Comparison of ENCODE assay signal across 8 cellular contexts in the genomic region with DNA sequence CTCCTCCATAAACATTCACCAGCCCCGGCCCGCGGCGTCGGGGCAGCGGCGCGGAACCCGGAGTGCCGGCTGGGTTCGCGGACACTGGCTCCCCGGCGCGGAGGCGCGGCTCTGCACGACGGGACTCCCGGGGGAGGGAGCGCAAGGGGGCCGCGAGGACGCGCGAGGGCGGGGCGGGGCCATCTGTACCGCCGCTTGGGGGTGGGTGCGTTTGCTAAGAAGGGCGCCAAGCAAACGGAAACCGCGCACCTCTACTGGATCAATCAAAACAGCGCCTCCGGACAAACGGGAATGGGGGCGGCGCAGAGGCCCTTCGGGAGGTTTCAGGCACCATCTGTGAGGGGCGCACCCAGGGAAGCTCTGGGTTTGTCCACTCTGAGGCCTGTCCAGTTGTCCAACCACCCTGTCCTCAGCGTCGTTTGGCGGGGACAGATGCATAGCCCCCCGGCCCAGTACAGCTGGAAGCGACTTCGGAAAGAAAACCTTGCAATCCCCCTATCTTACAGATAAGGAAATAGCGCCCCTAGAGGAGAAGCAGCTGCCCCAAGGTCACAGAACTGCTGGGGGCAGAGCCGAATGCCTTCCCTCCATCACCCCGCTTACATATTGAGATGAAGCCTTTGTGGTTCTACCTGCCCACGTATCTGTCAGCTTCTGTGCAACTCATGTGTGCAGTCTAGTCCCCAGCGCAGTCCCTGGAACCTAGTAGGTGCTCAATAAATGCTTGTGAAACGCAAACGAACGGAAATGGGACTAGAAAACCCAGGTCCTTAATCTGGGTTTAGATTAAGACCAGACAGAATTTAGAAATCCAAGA. TPM values are rescaled to one million over a fixed set of nuclear protein-coding genes. Genes with fewer than 3 reads are reported as not detected.
DNase-seq lines count a peak whose midpoint lies in the region; ATAC-seq lines count a peak whose summit lies in the region.

No MANE protein-coding gene starts in this region.

- H3K4me3 Mint-ChIP-seq in activated CD4-positive, alpha-beta memory T cell treated with anti-CD3 and anti-CD28 coated beads for 36 hours: peak overlapping the region; percentile 64
- H3K4me3 Mint-ChIP-seq in memory B cell: peak overlapping the region; percentile 86

- peak; percentile 55 for ATAC-seq in HG02938 (IDR thresholded peaks at IDR 0.05; ENCODE audit: unreplicated experiment)
- peak; percentile 76 for ATAC-seq in memory B cell (ENCODE audit: low read depth)
- no peak for ATAC-seq in HG03135 (IDR thresholded peaks at IDR 0.05; ENCODE audit: unreplicated experiment)

- DNase-seq in EL (peak; percentile 62), NCI-H748 (lab: John Stamatoyannopoulos, UW; ENCODE audit: unreplicated experiment) (peak; percentile 83), memory B cell (ENCODE audit: low spot score in 2 of 2) (peak; percentile 66 to 75)
- DNase-seq in activated CD4-positive, alpha-beta memory T cell treated with anti-CD3 and anti-CD28 coated beads for 36 hours: peak; percentile 73
- DNase-seq in effector CD4-positive, alpha-beta T cell: peak; percentile 53
- peak; percentile 43 for DNase-seq in stimulated activated CD8-positive, alpha-beta memory T cell treated with anti-CD3 and anti-CD28 coated beads, Interleukin-12 subunit alpha, Interleukin-12 subunit beta, amount 100 ng/mL, for 4 hours (ENCODE audit: low read depth)

- peaks cover 10% of the 10 kb centered on the region for H3K4me1 Mint-ChIP-seq in activated CD4-positive, alpha-beta memory T cell treated with anti-CD3 and anti-CD28 coated beads for 36 hours (ENCODE audit: low read depth)
- H3K4me1 Mint-ChIP-seq in memory B cell: peaks cover 20% of the 10 kb centered on the region

- H3K36me3 Mint-ChIP-seq in activated CD4-positive, alpha-beta memory T cell treated with anti-CD3 and anti-CD28 coated beads for 36 hours: no peaks in the 10 kb centered on the region
- no peaks in the 10 kb centered on the region for H3K36me3 Mint-ChIP-seq in memory B cell

- H3K27me3 Mint-ChIP-seq in activated CD4-positive, alpha-beta memory T cell treated with anti-CD3 and anti-CD28 coated beads for 36 hours: peaks cover 24% of the 10 kb centered on the region
- H3K27me3 Mint-ChIP-seq in memory B cell: peaks cover 15% of the 10 kb centered on the region

- intact Hi-C loops in activated CD4-positive, alpha-beta memory T cell treated with anti-CD3 and anti-CD28 coated beads for 36 hours (cut with micrococcal nuclease): loop anchor here (2.0 kb wide), 1 partner anchor 124 kb away; no protein-coding TSS in a partner anchor

- no peaks in the 10 kb centered on the region for H3K9me3 Mint-ChIP-seq in activated CD4-positive, alpha-beta memory T cell treated with anti-CD3 and anti-CD28 coated beads for 36 hours
- no peaks in the 10 kb centered on the region for H3K9me3 Mint-ChIP-seq in memory B cell

- H3K27ac Mint-ChIP-seq in activated CD4-positive, alpha-beta memory T cell treated with anti-CD3 and anti-CD28 coated beads for 36 hours: no peak overlapping the region
- H3K27ac Mint-ChIP-seq in memory B cell: no peak overlapping the region

- POLR2A ChIA-PET in activated CD4-positive, alpha-beta memory T cell treated with anti-CD3 and anti-CD28 coated beads for 36 hours (lab: Charles Lee): no interaction called here

- CTCF ChIA-PET in activated CD4-positive, alpha-beta memory T cell treated with anti-CD3 and anti-CD28 coated beads for 36 hours (lab: Charles Lee): interaction anchor here (0.5 to 13.2 kb wide), 31 partner anchors 9 to 767 kb away, joined by 3 to 180 read pairs (median 4); no protein-coding TSS in a partner anchor

RNA-seq across cellular contexts. Expression of gene SLIT1, which starts 10.7 kb away (rescaled TPM):
- under 1 TPM; 0.63 to 0.71 TPM for total RNA-seq in activated CD4-positive, alpha-beta memory T cell treated with anti-CD3 and anti-CD28 coated beads for 36 hours
